Comparison of ENCODE assay signal across 9 cellular contexts in genomic region chr15:63945838-63946298, GRCh38.
DNase-seq lines count a peak whose midpoint lies in the region; ATAC-seq and TF ChIP-seq lines count a peak whose summit lies in the region.
"Had no signal": no experiment of that assay in that cellular context is flagged by ENCODE, and none has a peak within 500 bp of the region (broad histone marks: within the 10 kb centered on the region; RNA-seq: fewer than 3 reads in every experiment).

No MANE protein-coding gene starts in this region.

- H3K9me3 ChIP-seq in heart left ventricle: no peaks in the 10 kb centered on the region
- no peaks in the 10 kb centered on the region for H3K9me3 ChIP-seq in mammary epithelial cell (replicated peaks; ENCODE audit: insufficient read depth, low read length)
- no peaks in the 10 kb centered on the region for H3K9me3 ChIP-seq in lung (ENCODE audit: control insufficient read depth in 2 of 2, insufficient read depth in 1 of 2, low read length in 1 of 2)
- H3K9me3 ChIP-seq: transverse colon had no signal

- intact Hi-C loops in heart left ventricle (cut with DNase I): loop anchor here (2.0 to 10.0 kb wide), 3 partner anchors 99 to 101 kb away; partner anchors contain the start of gene DAPK2 (in 10 of the 10)
- intact Hi-C loops in cardiac septum (cut with DNase I): loop anchor here (5.0 kb wide), 1 partner anchor 101 kb away; the partner anchor contains the start of gene DAPK2
- intact Hi-C loops in mammary epithelial cell (cut with micrococcal nuclease): loop anchor here (1.0 to 2.0 kb wide), 3 partner anchors 100 to 335 kb away; partner anchors contain the start of gene DAPK2

- no peaks in the 10 kb centered on the region for H3K79me2 ChIP-seq in mammary epithelial cell (ENCODE audit: insufficient read depth, low read length)

- CTCF ChIA-PET in mammary epithelial cell (lab: Charles Lee; ENCODE audit: low non-redundant PET): interaction anchor here (0.5 to 1.5 kb wide), 12 partner anchors 10 to 336 kb away, joined by 3 to 23 read pairs (median 5); partner anchors contain the start of genes CIAO2A and DAPK2

- no peaks in the 10 kb centered on the region for H3K27me3 ChIP-seq in heart left ventricle
- no peaks in the 10 kb centered on the region for H3K27me3 ChIP-seq in mammary epithelial cell (ENCODE audit: insufficient read depth, low read length)
- no peaks in the 10 kb centered on the region for H3K27me3 ChIP-seq in lung (ENCODE audit: control insufficient read depth, insufficient read depth)
- H3K27me3 ChIP-seq: transverse colon had no signal

- ATAC-seq in heart left ventricle (peak; percentile 4 to 18 (median 10)), lung (ENCODE audit: insufficient read depth, low FRiP score) (peak; percentile 79), HG03045 (IDR thresholded peaks at IDR 0.05; ENCODE audit: unreplicated experiment) (no peak)

- no peak for TF ChIP-seq CTCF in heart left ventricle (IDR thresholded peaks at IDR 0.05)
- TF ChIP-seq CTCF in mammary epithelial cell (conservative IDR thresholded peaks at IDR 0.05 in 1 of 2, IDR thresholded peaks at IDR 0.05 in 1 of 2; ENCODE audit: extremely low read depth in 1 of 2, insufficient read depth in 1 of 2, low read depth in 1 of 2, low read length in 2 of 2): peak; percentile 38 to 77
- no peak for TF ChIP-seq CTCF in lung (IDR thresholded peaks at IDR 0.05; ENCODE audit: control extremely low read depth, extremely low read depth)

- dilution Hi-C loops in mammary epithelial cell (cut with HindIII; ENCODE audit: low sequenced_read_pairs): loop anchor here (5.0 kb wide), 2 partner anchors 36 to 76 kb away; no protein-coding TSS in a partner anchor

- BruUV-seq in mammary epithelial cell (replicated peaks; lab: Mats Ljungman, UMichigan): no TSS peak

- TF ChIP-seq POLR2A in heart left ventricle (IDR thresholded peaks at IDR 0.05): no peak

- no peak overlapping the region for H3K9ac ChIP-seq in mammary epithelial cell (ENCODE audit: insufficient read depth, low read length)

- DNase-seq in heart left ventricle (no peak), cardiac septum (ENCODE audit: low spot score) (no peak), mammary epithelial cell (peak; percentile 88), lung (ENCODE audit: low spot score) (peak; percentile 85), AML-193 (lab: John Stamatoyannopoulos, UW) (no peak)
- DNase-seq in activated CD8-positive, alpha-beta memory T cell treated with anti-CD3 and anti-CD28 coated beads, Interleukin-2, amount 50 U/mL, for 4 hours: no peak

- H3K27ac ChIP-seq in heart left ventricle: peak overlapping the region in 7 of 12 donors; percentile 22 to 62 (median 39)
- H3K27ac ChIP-seq in mammary epithelial cell (ENCODE audit: insufficient read depth, low read depth, low read length): peak overlapping the region; percentile 41
- H3K27ac ChIP-seq in lung (ENCODE audit: low read depth in 1 of 2, low read length in 1 of 2): peak overlapping the region in 1 of 2 donors; percentile 81
- H3K27ac ChIP-seq in urinary bladder (ENCODE audit: low read depth): peak overlapping the region; percentile 31
- H3K27ac ChIP-seq: transverse colon had no signal

- H3K4me2 ChIP-seq in mammary epithelial cell (ENCODE audit: insufficient read depth, low read depth, low read length): peak overlapping the region; percentile 70

- no peaks in the 10 kb centered on the region for H3K36me3 ChIP-seq in heart left ventricle
- H3K36me3 ChIP-seq in mammary epithelial cell (ENCODE audit: insufficient read depth, low read length): no peaks in the 10 kb centered on the region
- H3K36me3 ChIP-seq in lung (ENCODE audit: control insufficient read depth in 2 of 2, insufficient read depth in 2 of 2, low read length in 2 of 2): no peaks in the 10 kb centered on the region
- H3K36me3 ChIP-seq in urinary bladder (ENCODE audit: insufficient read depth): no peaks in the 10 kb centered on the region
- H3K36me3 ChIP-seq: transverse colon had no signal

- in situ Hi-C loops in mammary epithelial cell (cut with MboI; ENCODE audit: low sequenced_read_pairs in 2 of 2): loop anchor here in 1 of 2 donors (5.0 kb wide), 1 partner anchor 106 kb away; no protein-coding TSS in a partner anchor

- no peak overlapping the region for H3K4me3 ChIP-seq in heart left ventricle
- H3K4me3 ChIP-seq in mammary epithelial cell (replicated peaks in 1 of 3; ENCODE audit: insufficient read depth in 1 of 3, low read depth in 2 of 3, low read length in 3 of 3): no peak overlapping the region
- H3K4me3 ChIP-seq in lung: no peak overlapping the region
- H3K4me3 ChIP-seq in urinary bladder (ENCODE audit: low read depth, low read length): no peak overlapping the region
- H3K4me3 ChIP-seq: transverse colon had no signal

- H3K4me1 ChIP-seq in heart left ventricle (peaks cover 3 to 33% (median 22%) of the 10 kb centered on the region in 12 donors), mammary epithelial cell (ENCODE audit: insufficient read depth, low read length) (peaks cover 25% of the 10 kb centered on the region), lung (ENCODE audit: control insufficient read depth in 2 of 2, insufficient read depth in 2 of 2, low read length in 2 of 2) (peaks cover 3 to 14% of the 10 kb centered on the region in 2 donors), urinary bladder (ENCODE audit: insufficient read depth) (no peaks in the 10 kb centered on the region)

- 85 to 91% (median 89%) methylated on average over 9 of the region's 9 CpGs for WGBS in heart left ventricle, 4 donors
- WGBS in mammary epithelial cell (ENCODE audit: low coverage, missing lambda C conversion rate): 2% methylated on average over 9 of the region's 9 CpGs
- WGBS in lung, 2 donors: 70 to 80% methylated on average over 9 of the region's 9 CpGs
- 83% methylated on average over 9 of the region's 9 CpGs for WGBS in urinary bladder

- H2AFZ ChIP-seq in mammary epithelial cell (ENCODE audit: low read depth, low read length): peak overlapping the region; percentile 78

- no peaks in the 10 kb centered on the region for H4K20me1 ChIP-seq in mammary epithelial cell (ENCODE audit: insufficient read depth, low read length)

Comparison
In these comparisons a context has a peak if more than half of its experiments do, and no peak if none do; other contexts are left out.
1. DNase-seq: peak in mammary epithelial cell (single experiment) and lung (single experiment); none in heart left ventricle (0 of 5), cardiac septum (single experiment), AML-193 (0 of 2) and activated CD8-positive, alpha-beta memory T cell treated with anti-CD3 and anti-CD28 coated beads, Interleukin-2, amount 50 U/mL, for 4 hours (single experiment).
2. CTCF ChIP-seq: peak in mammary epithelial cell (2 of 2); none in heart left ventricle (0 of 12) and lung (single experiment).